Comparison of ENCODE assay signal across 2 cellular contexts in genomic region chr6:31781244-31782125, GRCh38.
TF ChIP-seq lines count a peak whose summit lies in the region.

No MANE protein-coding gene starts in this region.

TF ChIP-seq in HEK293, 187 proteins besides CTCF, POLR2A, EP300 and RAD21:
- TF ChIP-seq KLF1 (tag by site-specific recombination; IDR thresholded peaks at IDR 0.05): 0 out of 2 replicates have a peak, but pooled peaks have one; percentile 24
- no peak for TF ChIP-seq TRIM28 (IDR thresholded peaks at IDR 0.05; ENCODE audit: borderline replicate concordance, low read length)
- TF ChIP-seq ZNF521 (tag by site-specific recombination; IDR thresholded peaks at IDR 0.05): no peak
- 0 out of 2 replicates have a peak, but pooled peaks have one; percentile 24 for TF ChIP-seq SCRT2 (tag by site-specific recombination; IDR thresholded peaks at IDR 0.05)
- peak; percentile 83 for TF ChIP-seq BCL11A (tag by site-specific recombination; IDR thresholded peaks at IDR 0.05; ENCODE audit: low read depth)
- TF ChIP-seq KLF9 (tag by site-specific recombination; IDR thresholded peaks at IDR 0.05; ENCODE audit: low read depth): peak; percentile 57
- TF ChIP-seq ZIC2 (tag by site-specific recombination; IDR thresholded peaks at IDR 0.05): peak; percentile 59
- peak; percentile 51; the same call in 1 of the 2 replicates for TF ChIP-seq KLF10 (tag by site-specific recombination; IDR thresholded peaks at IDR 0.05)
- TF ChIP-seq ZNF426 (tag by site-specific recombination; IDR thresholded peaks at IDR 0.05): no peak
- TF ChIP-seq ZNF175 (tag by site-specific recombination; IDR thresholded peaks at IDR 0.05): no peak
- 0 out of 2 replicates have a peak, but pooled peaks have one; percentile 37 for TF ChIP-seq BCL11B (tag by site-specific recombination; IDR thresholded peaks at IDR 0.05; ENCODE audit: low read depth)

TF ChIP-seq in GM12878, 131 proteins besides CTCF, POLR2A, EP300 and RAD21:
- TF ChIP-seq MYC (IDR thresholded peaks at IDR 0.05; ENCODE audit: insufficient read depth, insufficient read length, insufficient replicate concordance, low read length, severe bottlenecking): no peak
- TF ChIP-seq ESRRA (IDR thresholded peaks at IDR 0.05; ENCODE audit: low read length): no peak
- TF ChIP-seq NR2F1 (conservative IDR thresholded peaks at IDR 0.05): peak; percentile 50
